Comparison of ENCODE assay signal across 16 cellular contexts in the genomic region with DNA sequence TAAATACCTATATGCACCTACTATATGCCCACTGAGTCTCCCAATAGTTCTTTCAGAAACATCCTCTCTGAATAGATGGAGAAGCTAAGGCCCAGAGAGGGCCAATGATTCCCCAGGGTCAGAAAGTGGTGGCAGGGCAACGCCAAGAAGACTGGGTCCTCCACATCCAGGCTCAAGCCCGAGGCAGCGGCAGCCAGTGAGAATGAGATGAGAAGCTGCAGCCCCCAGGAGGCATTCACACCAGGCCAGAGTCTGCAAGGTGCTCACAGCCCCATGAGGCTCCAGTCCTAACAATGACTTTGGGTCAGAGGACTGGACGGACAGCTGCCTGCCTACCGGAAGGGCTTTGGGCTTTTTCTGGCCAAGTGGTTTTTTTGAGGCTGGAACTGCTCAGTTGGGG. TPM values are rescaled to one million over a fixed set of nuclear protein-coding genes. Genes with fewer than 3 reads are reported as not detected.
"Had no signal": no experiment of that assay in that cellular context is flagged by ENCODE, and none has a peak within 500 bp of the region (broad histone marks: within the 10 kb centered on the region; RNA-seq: fewer than 3 reads in every experiment).

No MANE protein-coding gene starts in this region.

- H3K4me3 ChIP-seq: gastrocnemius medialis, heart left ventricle, mucosa of descending colon, psoas muscle, right lobe of liver, thoracic aorta had no signal

- H3K9me3 ChIP-seq: gastrocnemius medialis, heart left ventricle, mucosa of descending colon, psoas muscle, right lobe of liver, thoracic aorta had no signal

- H3K27ac ChIP-seq: gastrocnemius medialis, heart left ventricle, psoas muscle, right lobe of liver, thoracic aorta had no signal

- DNase-seq: activated CD4-positive, alpha-beta T cell treated with anti-CD3 and anti-CD28 coated beads, Interleukin-2, amount 50 U/mL, for 1 hour; activated naive CD4-positive, alpha-beta T cell treated with Interleukin-2 at 50 U/mL for 16 hours; activated naive CD8-positive, alpha-beta T cell treated with anti-CD3 and anti-CD28 coated beads, Interleukin-2, amount 50 U/mL, for 24 hours; activated T-cell treated with anti-CD3 and anti-CD28 coated beads, Interleukin-2, amount 50 U/mL, for 72 hours; gastrocnemius medialis; heart left ventricle; left colon; mucosa of descending colon; naive thymus-derived CD8-positive, alpha-beta T cell; psoas muscle; SW 1271 had no signal

- H3K27me3 ChIP-seq: gastrocnemius medialis, heart left ventricle, right lobe of liver had no signal

RNA-seq across cellular contexts. Expression of gene ANKRD53, which starts 12.7 kb away (rescaled TPM):
- total RNA-seq: bronchial epithelial cell, SK-MEL-5 had no signal
- polyA plus RNA-seq: naive thymus-derived CD8-positive, alpha-beta T cell had no signal

RNA-seq across cellular contexts. Expression of gene ATP6V1B1, which starts 55.4 kb away (rescaled TPM):
- total RNA-seq: activated T-cell treated with anti-CD3 and anti-CD28 coated beads, Interleukin-2, amount 50 U/mL, for 72 hours; bronchial epithelial cell; dermis microvascular lymphatic vessel endothelial cell; left colon; mucosa of descending colon; naive thymus-derived CD8-positive, alpha-beta T cell had no signal
- polyA plus RNA-seq: naive thymus-derived CD8-positive, alpha-beta T cell had no signal
